8 cellular contexts compared by ENCODE assay signal in the genomic region with DNA sequence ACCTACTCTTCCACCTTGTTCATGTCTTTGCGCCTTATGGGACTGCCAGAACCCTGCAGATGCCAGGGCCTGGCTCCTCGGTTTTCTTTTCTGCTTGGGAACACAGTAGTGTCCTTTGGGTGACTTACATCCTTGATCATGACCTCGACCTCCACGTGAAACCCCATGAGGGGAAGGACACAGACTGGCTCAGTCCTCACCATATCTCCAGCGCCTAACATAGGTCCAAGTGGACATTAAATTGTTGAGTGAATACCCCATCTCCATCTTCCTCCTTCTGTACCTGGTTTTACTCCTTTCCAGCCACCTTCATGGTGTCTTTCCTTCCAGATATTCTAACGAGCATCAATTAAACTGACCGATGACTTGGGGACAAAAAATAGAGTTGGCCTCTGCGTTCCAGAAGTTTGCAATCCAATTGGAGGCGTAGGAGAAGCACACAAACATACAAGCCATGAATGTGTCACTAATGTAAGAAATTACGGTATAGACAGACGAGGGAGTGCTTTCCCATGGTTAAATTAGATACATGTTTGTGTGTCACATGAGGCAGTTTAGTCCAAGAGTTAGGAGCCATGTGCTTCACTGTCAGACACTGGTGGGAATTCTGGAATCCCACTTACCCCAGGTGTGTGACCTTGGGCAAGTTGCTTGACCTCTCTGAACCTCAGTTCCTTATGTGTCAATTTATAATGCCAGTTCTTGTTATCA. TPM values are rescaled to one million over a fixed set of nuclear protein-coding genes. Genes with fewer than 3 reads are reported as not detected.
DNase-seq lines count a peak whose midpoint lies in the region; ATAC-seq and TF ChIP-seq lines count a peak whose summit lies in the region.

No MANE protein-coding gene starts in this region.

- TF ChIP-seq CTCF in fibroblast of the aortic adventitia (IDR thresholded peaks at IDR 0.05; ENCODE audit: insufficient read depth, low read length) = no peak

- intact Hi-C loops in sciatic nerve (cut with DNase I) = no loop called here

- ATAC-seq in GM18517 (IDR thresholded peaks at IDR 0.05; ENCODE audit: unreplicated experiment) = peak; percentile 6
- ATAC-seq in sciatic nerve = peak; percentile 20
- ATAC-seq in HG03565 (IDR thresholded peaks at IDR 0.05; ENCODE audit: unreplicated experiment) = no peak
- no peak for ATAC-seq in HG02885 (IDR thresholded peaks at IDR 0.05; ENCODE audit: poor library complexity, unreplicated experiment)
- no peak for ATAC-seq in GM19023 (IDR thresholded peaks at IDR 0.05; ENCODE audit: unreplicated experiment)

- peak overlapping the region; percentile 86 for H3K4me3 ChIP-seq in fibroblast of the aortic adventitia (ENCODE audit: low read depth, low read length)

- DNase-seq in SK-N-DZ (ENCODE audit: low spot score) = peak; percentile 43
- DNase-seq in fibroblast of the aortic adventitia (ENCODE audit: low read depth) = no peak
- DNase-seq in sciatic nerve (ENCODE audit: low spot score) = no peak
- DNase-seq in stimulated activated CD4-positive, alpha-beta T cell treated with anti-CD3 and anti-CD28 coated beads, Interleukin-15, amount 100 ng/mL, for 24 hours = no peak

RNA-seq across cellular contexts. Expression of gene HERC1, which starts 0.9 kb away (rescaled TPM):
- polyA plus RNA-seq in SK-N-DZ (2014; cell fraction: cytosol; rRNA removed) = 60.9 and 63.2 TPM in 2 replicates
- polyA plus RNA-seq in SK-N-DZ (2014; cell fraction: nucleus; rRNA removed) = 47.2 and 59.9 TPM in 2 replicates
- total RNA-seq in fibroblast of the aortic adventitia (ENCODE audit: low replicate concordance) = 69.9 and 99.8 TPM in 2 replicates
- 160 TPM for total RNA-seq in sciatic nerve

Comparison
In these comparisons a context has a peak if more than half of its experiments do, and no peak if none do; other contexts are left out.
1. ATAC-seq: peak in GM18517 (single experiment) and sciatic nerve (single experiment); none in HG03565 (single experiment), HG02885 (single experiment) and GM19023 (single experiment).